In genomic region chr2:127589876-127590275, GRCh38 we compare ENCODE assay signal across 21 cellular contexts. TPM values are rescaled to one million over a fixed set of nuclear protein-coding genes. Genes with fewer than 3 reads are reported as not detected.
DNase-seq lines count a peak whose midpoint lies in the region; ATAC-seq, FAIRE-seq and TF ChIP-seq lines count a peak whose summit lies in the region.
"Had no signal": no experiment of that assay in that cellular context is flagged by ENCODE, and none has a peak within 500 bp of the region (broad histone marks: within the 10 kb centered on the region; RNA-seq: fewer than 3 reads in every experiment).

No MANE protein-coding gene starts in this region.

- peak; percentile 11 for DNase-seq in activated naive CD8-positive, alpha-beta T cell treated with anti-CD3 and anti-CD28 coated beads, Interleukin-2, amount 10 ng/mL, durations not matched to agents 7 days and 5 days
- no peak for DNase-seq in activated naive CD8-positive, alpha-beta T cell treated with anti-CD3 and anti-CD28 coated beads, Interleukin-2, amount 50 U/mL, for 24 hours
- DNase-seq in bronchial epithelial cell (ENCODE audit: low read depth), result no peak
- peak; percentile 46 for DNase-seq in osteoblast (ENCODE audit: insufficient read length, low spot score, missing footprints)
- DNase-seq in NCI-H2196 treated with DMSO at 0.1 percent for 48 hours (lab: John Stamatoyannopoulos, UW; ENCODE audit: unreplicated experiment), result no peak
- DNase-seq in NCI-H2081 (lab: John Stamatoyannopoulos, UW), result no peak
- DNase-seq in SK-N-DZ (ENCODE audit: low spot score), result no peak
- DNase-seq: CD8-positive, alpha-beta memory T cell; IMR-90; Kasumi-1; MM.1S; NCI-H1092 treated with DMSO at 0.1 percent for 48 hours; NCI-H2107; NCI-H446; NCI-H69; NK-92 treated with Interleukin-12 subunit alpha and Interleukin-12 subunit beta, amount 100 ng/mL, for 24 hours; SHP77 treated with DMSO at 0.1 percent for 48 hours had no signal

- H3K4me3 Mint-ChIP-seq in activated naive CD8-positive, alpha-beta T cell treated with anti-CD3 and anti-CD28 coated beads, Interleukin-2, amount 10 ng/mL, durations not matched to agents 7 days and 5 days, result no peak overlapping the region
- H3K4me3 Mint-ChIP-seq in activated naive CD8-positive, alpha-beta T cell treated with anti-CD3 and anti-CD28 coated beads, Interleukin-2, amount 50 U/mL, for 24 hours, result no peak overlapping the region
- H3K4me3 Mint-ChIP-seq: CD8-positive, alpha-beta memory T cell had no signal

- no peaks in the 10 kb centered on the region for H3K4me1 Mint-ChIP-seq in activated naive CD8-positive, alpha-beta T cell treated with anti-CD3 and anti-CD28 coated beads, Interleukin-2, amount 10 ng/mL, durations not matched to agents 7 days and 5 days
- no peaks in the 10 kb centered on the region for H3K4me1 Mint-ChIP-seq in activated naive CD8-positive, alpha-beta T cell treated with anti-CD3 and anti-CD28 coated beads, Interleukin-2, amount 50 U/mL, for 24 hours

- no peaks in the 10 kb centered on the region for H3K9me3 Mint-ChIP-seq in activated naive CD8-positive, alpha-beta T cell treated with anti-CD3 and anti-CD28 coated beads, Interleukin-2, amount 10 ng/mL, durations not matched to agents 7 days and 5 days
- no peaks in the 10 kb centered on the region for H3K9me3 Mint-ChIP-seq in activated naive CD8-positive, alpha-beta T cell treated with anti-CD3 and anti-CD28 coated beads, Interleukin-2, amount 50 U/mL, for 24 hours
- H3K9me3 Mint-ChIP-seq: CD8-positive, alpha-beta memory T cell had no signal

- H3K27ac ChIP-seq in osteoblast (ENCODE audit: low read depth, low read length), result no peak overlapping the region
- H3K27ac ChIP-seq: BLaER1 treated with 17β-estradiol and CSF1 and Interleukin-3, amounts not matched to agents 10 nM and 100 nM had no signal

- H3K27me3 Mint-ChIP-seq in activated naive CD8-positive, alpha-beta T cell treated with anti-CD3 and anti-CD28 coated beads, Interleukin-2, amount 10 ng/mL, durations not matched to agents 7 days and 5 days, result no peaks in the 10 kb centered on the region
- H3K27me3 Mint-ChIP-seq in activated naive CD8-positive, alpha-beta T cell treated with anti-CD3 and anti-CD28 coated beads, Interleukin-2, amount 50 U/mL, for 24 hours, result no peaks in the 10 kb centered on the region

- peak; percentile 13 for FAIRE-seq in bronchial epithelial cell (lab: Jason Lieb, UNC)
- FAIRE-seq: A204.1, H54 had no signal

- H3K36me3 ChIP-seq in bronchial epithelial cell (ENCODE audit: control insufficient read depth, insufficient read depth, low read length), result no peaks in the 10 kb centered on the region
- H3K36me3 ChIP-seq in osteoblast (ENCODE audit: insufficient read depth, low read length), result no peaks in the 10 kb centered on the region
- H3K36me3 ChIP-seq: BLaER1 treated with 17β-estradiol and CSF1 and Interleukin-3, amounts not matched to agents 10 nM and 100 nM had no signal

- no peak for ATAC-seq in activated naive CD8-positive, alpha-beta T cell treated with anti-CD3 and anti-CD28 coated beads, Interleukin-2, amount 10 ng/mL, durations not matched to agents 7 days and 5 days (ENCODE audit: low read depth)
- ATAC-seq in activated naive CD8-positive, alpha-beta T cell treated with anti-CD3 and anti-CD28 coated beads, Interleukin-2, amount 50 U/mL, for 24 hours, result no peak

- H3K4me2 ChIP-seq in osteoblast (ENCODE audit: insufficient read depth, low read length), result no peak overlapping the region
- H3K4me2 ChIP-seq: BLaER1 treated with 17β-estradiol and CSF1 and Interleukin-3, amounts not matched to agents 10 nM and 100 nM had no signal

- no peaks in the 10 kb centered on the region for H3K4me1 ChIP-seq in osteoblast (ENCODE audit: insufficient read depth, low read length)

- POLR2A ChIA-PET in activated naive CD8-positive, alpha-beta T cell treated with anti-CD3 and anti-CD28 coated beads, Interleukin-2, amount 10 ng/mL, durations not matched to agents 7 days and 5 days (lab: Charles Lee), result no interaction called here

- H3K9me3 ChIP-seq in osteoblast (ENCODE audit: low read depth, low read length), result no peaks in the 10 kb centered on the region
- H3K9me3 ChIP-seq: BLaER1 treated with 17β-estradiol and CSF1 and Interleukin-3, amounts not matched to agents 10 nM and 100 nM had no signal

- no peaks in the 10 kb centered on the region for H3K27me3 ChIP-seq in bronchial epithelial cell (ENCODE audit: control insufficient read depth, insufficient read depth, low read length)
- H3K27me3 ChIP-seq in osteoblast (ENCODE audit: insufficient read depth, low read length), result no peaks in the 10 kb centered on the region
- H3K27me3 ChIP-seq: BLaER1 treated with 17β-estradiol and CSF1 and Interleukin-3, amounts not matched to agents 10 nM and 100 nM had no signal

- H3K27ac Mint-ChIP-seq in activated naive CD8-positive, alpha-beta T cell treated with anti-CD3 and anti-CD28 coated beads, Interleukin-2, amount 10 ng/mL, durations not matched to agents 7 days and 5 days, result no peak overlapping the region
- no peak overlapping the region for H3K27ac Mint-ChIP-seq in activated naive CD8-positive, alpha-beta T cell treated with anti-CD3 and anti-CD28 coated beads, Interleukin-2, amount 50 U/mL, for 24 hours
- H3K27ac Mint-ChIP-seq: CD8-positive, alpha-beta memory T cell had no signal

- H3K4me3 ChIP-seq in bronchial epithelial cell (ENCODE audit: low read depth, low read length), result no peak overlapping the region
- no peak overlapping the region for H3K4me3 ChIP-seq in osteoblast (ENCODE audit: insufficient read depth, low read length)
- H3K4me3 ChIP-seq: BLaER1 treated with 17β-estradiol and CSF1 and Interleukin-3, amounts not matched to agents 10 nM and 100 nM had no signal

- TF ChIP-seq CTCF in bronchial epithelial cell (IDR thresholded peaks at IDR 0.05; ENCODE audit: insufficient read depth, low read length, severe bottlenecking), result no peak
- no peak for TF ChIP-seq CTCF in osteoblast (IDR thresholded peaks at IDR 0.05; ENCODE audit: extremely low read depth, low read depth, low read length)

- H4K20me1 ChIP-seq in osteoblast (ENCODE audit: insufficient read depth, low read length), result no peaks in the 10 kb centered on the region
- H4K20me1 ChIP-seq: BLaER1 treated with 17β-estradiol and CSF1 and Interleukin-3, amounts not matched to agents 10 nM and 100 nM had no signal

- H2AFZ ChIP-seq in osteoblast (ENCODE audit: low read length), result no peak overlapping the region

- no peaks in the 10 kb centered on the region for H3K79me2 ChIP-seq in osteoblast (ENCODE audit: insufficient read depth, low read length)

- no peaks in the 10 kb centered on the region for H3K36me3 Mint-ChIP-seq in activated naive CD8-positive, alpha-beta T cell treated with anti-CD3 and anti-CD28 coated beads, Interleukin-2, amount 10 ng/mL, durations not matched to agents 7 days and 5 days
- no peaks in the 10 kb centered on the region for H3K36me3 Mint-ChIP-seq in activated naive CD8-positive, alpha-beta T cell treated with anti-CD3 and anti-CD28 coated beads, Interleukin-2, amount 50 U/mL, for 24 hours (ENCODE audit: low read depth)
- H3K36me3 Mint-ChIP-seq: CD8-positive, alpha-beta memory T cell had no signal

RNA-seq across cellular contexts. Expression of gene MYO7B, which starts 54.4 kb away (rescaled TPM):
- total RNA-seq in activated naive CD8-positive, alpha-beta T cell treated with anti-CD3 and anti-CD28 coated beads, Interleukin-2, amount 10 ng/mL, durations not matched to agents 7 days and 5 days, result 1 to 10 TPM; 4.7 to 5.2 TPM
- total RNA-seq in bronchial epithelial cell (not detected in 2 replicates), osteoblast (under 0.01 TPM in 2 replicates)
- polyA plus RNA-seq in SK-N-DZ (2014; cell fraction: cytosol; rRNA removed), result not detected in 2 replicates
- polyA plus RNA-seq in SK-N-DZ (2014; cell fraction: nucleus; rRNA removed), result not detected in 2 replicates
- total RNA-seq: CD8-positive, alpha-beta memory T cell had no signal
- polyA plus RNA-seq: CD8-positive, alpha-beta memory T cell had no signal

RNA-seq across cellular contexts. Expression of gene GPR17, which starts 56.1 kb away (rescaled TPM):
- total RNA-seq in activated naive CD8-positive, alpha-beta T cell treated with anti-CD3 and anti-CD28 coated beads, Interleukin-2, amount 10 ng/mL, durations not matched to agents 7 days and 5 days, result not detected
- total RNA-seq in bronchial epithelial cell (not detected in 2 replicates), osteoblast (not detected in 2 replicates)
- polyA plus RNA-seq in SK-N-DZ (2014; cell fraction: cytosol; rRNA removed), result not detected in 2 replicates
- polyA plus RNA-seq in SK-N-DZ (2014; cell fraction: nucleus; rRNA removed), result not detected in 2 replicates
- total RNA-seq: CD8-positive, alpha-beta memory T cell; Daoy; IMR-90 had no signal
- polyA plus RNA-seq: CD8-positive, alpha-beta memory T cell; IMR-90 had no signal

Comparison
In these comparisons a context has a peak if more than half of its experiments do, and no peak if none do; other contexts are left out.
1. DNase-seq: peak in activated naive CD8-positive, alpha-beta T cell treated with anti-CD3 and anti-CD28 coated beads, Interleukin-2, amount 10 ng/mL, durations not matched to agents 7 days and 5 days (single experiment) and osteoblast (single experiment); none in activated naive CD8-positive, alpha-beta T cell treated with anti-CD3 and anti-CD28 coated beads, Interleukin-2, amount 50 U/mL, for 24 hours (single experiment), bronchial epithelial cell (single experiment), NCI-H2196 treated with DMSO at 0.1 percent for 48 hours (single experiment), NCI-H2081 (0 of 2) and SK-N-DZ (single experiment).